ENCODE assay signal across 1 cellular context in the genomic region with DNA sequence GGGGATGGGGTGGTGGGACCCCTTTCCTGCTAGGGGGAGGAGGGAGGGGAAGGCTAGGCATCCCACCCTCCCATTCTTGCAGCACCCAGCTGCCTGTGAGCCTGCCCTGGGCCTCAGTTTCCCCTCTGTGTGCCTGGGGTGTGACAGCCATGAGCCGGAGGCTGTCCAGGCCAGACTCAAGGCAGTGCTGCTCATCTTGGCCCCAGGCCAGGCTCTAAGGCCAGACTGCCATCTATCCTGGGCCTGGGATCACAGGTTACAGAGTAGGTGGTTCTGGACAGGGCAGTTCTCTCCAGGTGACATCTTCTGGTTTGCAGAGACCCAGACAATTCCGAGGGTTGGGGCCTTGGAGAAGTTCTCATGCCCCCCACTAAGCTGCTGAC.
TF ChIP-seq lines count a peak whose summit lies in the region.

No MANE protein-coding gene starts in this region.

TF ChIP-seq in H1, 55 proteins besides CTCF, POLR2A, EP300 and RAD21:
- TF ChIP-seq, protein P1, sequence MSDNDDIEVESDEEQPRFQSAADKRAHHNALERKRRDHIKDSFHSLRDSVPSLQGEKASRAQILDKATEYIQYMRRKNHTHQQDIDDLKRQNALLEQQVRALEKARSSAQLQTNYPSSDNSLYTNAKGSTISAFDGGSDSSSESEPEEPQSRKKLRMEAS (IDR thresholded peaks at IDR 0.05) = no peak
- TF ChIP-seq CBX5 (IDR thresholded peaks at IDR 0.05; ENCODE audit: low read depth, low read length) = no peak
